In genomic region chr7:113922049-113922448, GRCh38 we compare ENCODE assay signal across 35 cellular contexts. TPM values are rescaled to one million over a fixed set of nuclear protein-coding genes. Genes with fewer than 3 reads are reported as not detected.
"Had no signal": no experiment of that assay in that cellular context is flagged by ENCODE, and none has a peak within 500 bp of the region (broad histone marks: within the 10 kb centered on the region; RNA-seq: fewer than 3 reads in every experiment).

No MANE protein-coding gene starts in this region.

- H3K27ac Mint-ChIP-seq: activated CD8-positive, alpha-beta T cell treated with anti-CD3 and anti-CD28 coated beads for 36 hours; activated naive CD4-positive, alpha-beta T cell treated with anti-CD3 and anti-CD28 coated beads, Interleukin-2, amount 50 U/mL, for 24 hours; activated naive CD8-positive, alpha-beta T cell treated with anti-CD3 and anti-CD28 coated beads, Interleukin-2, amount 10 ng/mL, durations not matched to agents 7 days and 5 days; activated T-helper 2 cell treated with anti-CD3 and anti-CD28 coated beads, Interferon-gamma antibody, Interleukin-2, Interleukin-4, amounts not matched to agents 10 μg/mL and 5 μg/mL and 100 μg/mL, durations not matched to agents 14 hours and 24 hours and 36 hours had no signal

- H3K4me1 ChIP-seq: ascending aorta had no signal

- H3K9me3 Mint-ChIP-seq: activated CD8-positive, alpha-beta T cell treated with anti-CD3 and anti-CD28 coated beads for 36 hours; activated naive CD4-positive, alpha-beta T cell treated with anti-CD3 and anti-CD28 coated beads, Interleukin-2, amount 50 U/mL, for 24 hours; activated naive CD8-positive, alpha-beta T cell treated with anti-CD3 and anti-CD28 coated beads, Interleukin-2, amount 10 ng/mL, durations not matched to agents 7 days and 5 days; activated T-helper 2 cell treated with anti-CD3 and anti-CD28 coated beads, Interferon-gamma antibody, Interleukin-2, Interleukin-4, amounts not matched to agents 10 μg/mL and 5 μg/mL and 100 μg/mL, durations not matched to agents 14 hours and 24 hours and 36 hours had no signal

- H3K9me3 ChIP-seq: ascending aorta, MG63 had no signal

- ATAC-seq: activated CD8-positive, alpha-beta T cell treated with anti-CD3 and anti-CD28 coated beads for 36 hours had no signal

- H3K4me1 Mint-ChIP-seq: activated naive CD4-positive, alpha-beta T cell treated with anti-CD3 and anti-CD28 coated beads, Interleukin-2, amount 50 U/mL, for 24 hours; activated naive CD8-positive, alpha-beta T cell treated with anti-CD3 and anti-CD28 coated beads, Interleukin-2, amount 10 ng/mL, durations not matched to agents 7 days and 5 days had no signal

- DNase-seq: activated CD4-positive, alpha-beta T cell treated with anti-CD3 and anti-CD28 coated beads for 1 hour; activated CD4-positive, alpha-beta T cell treated with anti-CD3 and anti-CD28 coated beads for 48 hours; activated CD4-positive, alpha-beta T cell treated with anti-CD3 and anti-CD28 coated beads, Interleukin-2, amount 50 U/mL, for 4 hours; activated CD4-positive, CD25-positive, alpha-beta regulatory T cell; activated CD8-positive, alpha-beta T cell treated with anti-CD3 and anti-CD28 coated beads for 36 hours; activated gamma-delta T cell; activated naive CD4-positive, alpha-beta T cell treated with Interleukin-2 at 50 U/mL for 16 hours; activated naive CD8-positive, alpha-beta T cell treated with anti-CD3 and anti-CD28 coated beads, Interleukin-2, amount 10 ng/mL, durations not matched to agents 7 days and 5 days; activated T-cell treated with anti-CD3 and anti-CD28 coated beads, Interleukin-2, amount 50 U/mL, for 1 hour; amygdala; Kasumi-1; KG1; MG63; NCI-H1048; NCI-H1105 treated with DMSO at 0.1 percent for 48 hours; NCI-H1436; NCI-H1694; NCI-H1930; NCI-H2081 treated with DMSO at 0.1 percent for 48 hours; NCI-H345; NCI-H524 treated with DMSO at 0.1 percent for 48 hours; Right ventricle myocardium superior; SW 1271; T-helper 1 cell; T-helper 2 cell; T-helper 9 cell; WERI-Rb-1 had no signal

- H3K4me3 Mint-ChIP-seq: activated CD8-positive, alpha-beta T cell treated with anti-CD3 and anti-CD28 coated beads for 36 hours; activated naive CD4-positive, alpha-beta T cell treated with anti-CD3 and anti-CD28 coated beads, Interleukin-2, amount 50 U/mL, for 24 hours; activated naive CD8-positive, alpha-beta T cell treated with anti-CD3 and anti-CD28 coated beads, Interleukin-2, amount 10 ng/mL, durations not matched to agents 7 days and 5 days had no signal

- H3K27me3 ChIP-seq: ascending aorta, cardiac muscle cell, MG63 had no signal

- H3K36me3 ChIP-seq: ascending aorta, cardiac muscle cell, MG63, WERI-Rb-1 had no signal

- H3K36me3 Mint-ChIP-seq: activated naive CD4-positive, alpha-beta T cell treated with anti-CD3 and anti-CD28 coated beads, Interleukin-2, amount 50 U/mL, for 24 hours; activated naive CD8-positive, alpha-beta T cell treated with anti-CD3 and anti-CD28 coated beads, Interleukin-2, amount 10 ng/mL, durations not matched to agents 7 days and 5 days had no signal

- H3K27ac ChIP-seq: ascending aorta, cardiac muscle cell, WERI-Rb-1 had no signal

- H3K27me3 Mint-ChIP-seq: activated CD8-positive, alpha-beta T cell treated with anti-CD3 and anti-CD28 coated beads for 36 hours; activated naive CD4-positive, alpha-beta T cell treated with anti-CD3 and anti-CD28 coated beads, Interleukin-2, amount 50 U/mL, for 24 hours; activated naive CD8-positive, alpha-beta T cell treated with anti-CD3 and anti-CD28 coated beads, Interleukin-2, amount 10 ng/mL, durations not matched to agents 7 days and 5 days had no signal

- H3K4me3 ChIP-seq: ascending aorta, cardiac muscle cell, MG63 had no signal

RNA-seq across cellular contexts. Expression of gene PPP1R3A, which starts 3.2 kb away (rescaled TPM):
- total RNA-seq: activated CD8-positive, alpha-beta memory T cell treated with anti-CD3 and anti-CD28 coated beads for 36 hours; activated CD8-positive, alpha-beta T cell treated with anti-CD3 and anti-CD28 coated beads for 36 hours; activated naive CD8-positive, alpha-beta T cell treated with anti-CD3 and anti-CD28 coated beads, Interleukin-2, amount 10 ng/mL, durations not matched to agents 7 days and 5 days; activated T-helper 2 cell treated with anti-CD3 and anti-CD28 coated beads, Interferon-gamma antibody, Interleukin-2, Interleukin-4, amounts not matched to agents 10 μg/mL and 5 μg/mL and 100 μg/mL, durations not matched to agents 14 hours and 24 hours and 36 hours; ascending aorta; NCI-H460; OCI-LY7 had no signal
- polyA plus RNA-seq: adipose tissue had no signal
